Comparison of ENCODE assay signal across 7 cellular contexts in genomic region chr2:181803903-181804799, GRCh38.
DNase-seq lines count a peak whose midpoint lies in the region; ATAC-seq and TF ChIP-seq lines count a peak whose summit lies in the region.
"Not testable (repeated sequence)": the region's sequence is repeated elsewhere in the genome, so short reads cannot be mapped to it uniquely, and the experiment has no call there.

No MANE protein-coding gene starts in this region.

- H3K4me3 ChIP-seq in epithelial cell of esophagus (ENCODE audit: low read length); mucosa of descending colon: not testable (repeated sequence)

- intact Hi-C loops in activated CD8-positive, alpha-beta T cell treated with anti-CD3 and anti-CD28 coated beads for 36 hours (cut with micrococcal nuclease); mucosa of descending colon (cut with DNase I, micrococcal nuclease): not testable (repeated sequence)

- not testable (repeated sequence) for H3K4me3 Mint-ChIP-seq in activated CD8-positive, alpha-beta T cell treated with anti-CD3 and anti-CD28 coated beads for 36 hours

- H3K4me1 Mint-ChIP-seq in activated CD8-positive, alpha-beta T cell treated with anti-CD3 and anti-CD28 coated beads for 36 hours (ENCODE audit: low read depth): not testable (repeated sequence)

- not testable (repeated sequence) for H3K9me3 ChIP-seq in mucosa of descending colon

- H3K36me3 Mint-ChIP-seq in activated CD8-positive, alpha-beta T cell treated with anti-CD3 and anti-CD28 coated beads for 36 hours (ENCODE audit: low read depth): not testable (repeated sequence)

- DNase-seq in H4 (ENCODE audit: low spot score): peak; percentile 20
- peak; percentile 38 for DNase-seq in NCI-H2171 (lab: John Stamatoyannopoulos, UW)
- peak; percentile 32 to 45 for DNase-seq in SHP77 (lab: John Stamatoyannopoulos, UW)
- DNase-seq in activated CD8-positive, alpha-beta T cell treated with anti-CD3 and anti-CD28 coated beads for 36 hours: peak; percentile 10
- DNase-seq in epithelial cell of esophagus (ENCODE audit: low read depth): peak; percentile 36
- DNase-seq in iPS-NIHi7 (ENCODE audit: extremely low spot score): peak; percentile 18
- DNase-seq in mucosa of descending colon: peak in 2 of 3 donors; percentile 23 to 48

- not testable (repeated sequence) for H3K27me3 Mint-ChIP-seq in activated CD8-positive, alpha-beta T cell treated with anti-CD3 and anti-CD28 coated beads for 36 hours

- H3K27ac Mint-ChIP-seq in activated CD8-positive, alpha-beta T cell treated with anti-CD3 and anti-CD28 coated beads for 36 hours: not testable (repeated sequence)

- CTCF ChIA-PET in activated CD8-positive, alpha-beta T cell treated with anti-CD3 and anti-CD28 coated beads for 36 hours (lab: Charles Lee): not testable (repeated sequence)

- H3K9me3 Mint-ChIP-seq in activated CD8-positive, alpha-beta T cell treated with anti-CD3 and anti-CD28 coated beads for 36 hours: not testable (repeated sequence)

- POLR2A ChIA-PET in activated CD8-positive, alpha-beta T cell treated with anti-CD3 and anti-CD28 coated beads for 36 hours (lab: Charles Lee): not testable (repeated sequence)

- TF ChIP-seq CTCF in activated CD8-positive, alpha-beta T cell treated with anti-CD3 and anti-CD28 coated beads for 36 hours (IDR thresholded peaks at IDR 0.05); epithelial cell of esophagus (IDR thresholded peaks at IDR 0.05; ENCODE audit: insufficient read depth, low read depth, low read length, missing control alignments); mucosa of descending colon (IDR thresholded peaks at IDR 0.05): not testable (repeated sequence)

- not testable (repeated sequence) for H3K4me1 ChIP-seq in mucosa of descending colon (ENCODE audit: low read depth)

- not testable (repeated sequence) for ATAC-seq in activated CD8-positive, alpha-beta T cell treated with anti-CD3 and anti-CD28 coated beads for 36 hours; mucosa of descending colon

- not testable (repeated sequence) for H3K36me3 ChIP-seq in mucosa of descending colon (ENCODE audit: low read depth)
